ENCODE assay signal across 6 cellular contexts in the genomic region with DNA sequence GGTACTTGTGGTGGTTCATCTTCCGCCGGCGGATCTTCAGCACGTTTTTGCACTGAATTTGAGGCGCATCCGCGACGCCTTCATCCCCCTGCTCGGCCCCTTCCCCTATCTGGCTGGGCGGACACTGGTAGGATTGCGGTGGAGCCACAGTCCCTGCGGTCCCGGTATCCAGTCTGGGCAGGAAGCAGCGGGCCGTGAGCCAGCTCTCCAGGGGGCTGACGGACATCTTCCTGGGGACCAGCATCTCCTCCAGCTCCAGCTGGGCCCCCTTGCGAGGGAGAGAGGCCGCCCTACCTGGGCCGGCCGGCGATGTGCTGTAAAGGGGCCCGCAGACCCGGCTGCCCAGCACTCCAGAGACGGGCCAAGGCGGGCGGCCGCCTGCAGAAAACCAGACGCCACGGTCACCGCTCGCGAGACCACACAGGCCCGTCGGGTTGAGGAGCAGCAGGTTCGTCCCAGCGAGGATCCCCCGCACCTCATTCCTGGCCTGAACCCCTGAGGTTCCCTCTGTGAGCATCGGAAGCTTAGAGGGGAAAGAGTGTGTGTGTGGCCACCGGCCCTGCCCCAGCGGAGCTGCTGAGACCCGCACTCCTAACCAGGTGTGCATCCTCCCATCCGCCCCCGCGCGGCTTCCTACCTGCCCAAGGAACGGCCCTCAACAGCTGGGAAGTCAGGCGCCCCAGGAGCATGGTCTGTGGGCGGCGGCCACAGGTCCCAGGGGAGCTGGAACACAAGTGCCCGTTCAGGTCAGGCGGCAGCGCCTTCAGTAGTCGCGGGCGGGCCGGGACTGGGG. TPM values are rescaled to one million over a fixed set of nuclear protein-coding genes. Genes with fewer than 3 reads are reported as not detected.
DNase-seq lines count a peak whose midpoint lies in the region; ATAC-seq and TF ChIP-seq lines count a peak whose summit lies in the region.

No MANE protein-coding gene starts in this region.

- TF ChIP-seq EP300 in neural cell (conservative IDR thresholded peaks at IDR 0.05; ENCODE audit: poor library complexity, severe bottlenecking): no peak

- H3K27ac ChIP-seq in brain microvascular endothelial cell (peak overlapping the region; percentile 89), neural cell (ENCODE audit: low read length) (peak overlapping the region; percentile 83)

- H4K20me1 ChIP-seq in neural cell (ENCODE audit: insufficient read depth): no peaks in the 10 kb centered on the region

- intact Hi-C loops in Right ventricle myocardium inferior (cut with DNase I): no loop called here
- intact Hi-C loops in cardiac septum (cut with DNase I): loop anchor here (2.0 to 5.0 kb wide), 3 partner anchors 25 to 252 kb away; a partner anchor contains a TSS

- no peak for ATAC-seq in Right ventricle myocardium inferior

- H3K27me3 ChIP-seq in brain microvascular endothelial cell (replicated peaks) (no peaks in the 10 kb centered on the region), neural cell (ENCODE audit: insufficient read depth, low read depth, low read length) (no peaks in the 10 kb centered on the region)

- H3K9me3 ChIP-seq in neural cell (ENCODE audit: low read length): no peaks in the 10 kb centered on the region

- in situ Hi-C loops in brain microvascular endothelial cell (cut with HindIII; ENCODE audit: low pct_ligation_motif_present, low sequenced_read_pairs): no loop called here

- no peaks in the 10 kb centered on the region for H3K79me2 ChIP-seq in neural cell (replicated peaks; ENCODE audit: insufficient read depth, low read length)

- H3F3A ChIP-seq in neural cell (ENCODE audit: insufficient read depth, low read length, poor library complexity, severe bottlenecking): no peaks in the 10 kb centered on the region

- H3K36me3 ChIP-seq in brain microvascular endothelial cell (replicated peaks) (peaks cover 11% of the 10 kb centered on the region), neural cell (ENCODE audit: insufficient read depth, low read length) (no peaks in the 10 kb centered on the region)

- peak overlapping the region; percentile 39 for H3K4me2 ChIP-seq in neural cell (ENCODE audit: low read length)

- DNase-seq in Right ventricle myocardium inferior (ENCODE audit: missing footprints) (peak; percentile 63), cardiac septum (ENCODE audit: low spot score) (no peak), brain microvascular endothelial cell (no peak), NCI-H2107 treated with DMSO at 0.1 percent for 48 hours (lab: John Stamatoyannopoulos, UW; ENCODE audit: unreplicated experiment) (no peak), 8988T (no peak)

- H3K4me3 ChIP-seq in brain microvascular endothelial cell (ENCODE audit: low read depth, low read length): peak overlapping the region; percentile 89
- peak overlapping the region; percentile 98 for H3K4me3 ChIP-seq in neural cell (ENCODE audit: low read length)

- no peaks in the 10 kb centered on the region for H3K9me2 ChIP-seq in neural cell (ENCODE audit: insufficient read depth, low read length)

- TF ChIP-seq RAD21 in neural cell (conservative IDR thresholded peaks at IDR 0.05): no peak

- peak overlapping the region; percentile 51 for H2AFZ ChIP-seq in neural cell (ENCODE audit: low read depth, low read length)

- TF ChIP-seq CTCF in brain microvascular endothelial cell (IDR thresholded peaks at IDR 0.05; ENCODE audit: low read depth, low read length, missing control alignments) (no peak), neural cell (IDR thresholded peaks at IDR 0.05; ENCODE audit: poor library complexity, severe bottlenecking) (no peak)

- peak overlapping the region; percentile 91 for H3K9ac ChIP-seq in neural cell (ENCODE audit: low read length)

TF ChIP-seq in neural cell, 6 proteins besides CTCF, POLR2A, EP300 and RAD21:
- TF ChIP-seq, protein P1, sequence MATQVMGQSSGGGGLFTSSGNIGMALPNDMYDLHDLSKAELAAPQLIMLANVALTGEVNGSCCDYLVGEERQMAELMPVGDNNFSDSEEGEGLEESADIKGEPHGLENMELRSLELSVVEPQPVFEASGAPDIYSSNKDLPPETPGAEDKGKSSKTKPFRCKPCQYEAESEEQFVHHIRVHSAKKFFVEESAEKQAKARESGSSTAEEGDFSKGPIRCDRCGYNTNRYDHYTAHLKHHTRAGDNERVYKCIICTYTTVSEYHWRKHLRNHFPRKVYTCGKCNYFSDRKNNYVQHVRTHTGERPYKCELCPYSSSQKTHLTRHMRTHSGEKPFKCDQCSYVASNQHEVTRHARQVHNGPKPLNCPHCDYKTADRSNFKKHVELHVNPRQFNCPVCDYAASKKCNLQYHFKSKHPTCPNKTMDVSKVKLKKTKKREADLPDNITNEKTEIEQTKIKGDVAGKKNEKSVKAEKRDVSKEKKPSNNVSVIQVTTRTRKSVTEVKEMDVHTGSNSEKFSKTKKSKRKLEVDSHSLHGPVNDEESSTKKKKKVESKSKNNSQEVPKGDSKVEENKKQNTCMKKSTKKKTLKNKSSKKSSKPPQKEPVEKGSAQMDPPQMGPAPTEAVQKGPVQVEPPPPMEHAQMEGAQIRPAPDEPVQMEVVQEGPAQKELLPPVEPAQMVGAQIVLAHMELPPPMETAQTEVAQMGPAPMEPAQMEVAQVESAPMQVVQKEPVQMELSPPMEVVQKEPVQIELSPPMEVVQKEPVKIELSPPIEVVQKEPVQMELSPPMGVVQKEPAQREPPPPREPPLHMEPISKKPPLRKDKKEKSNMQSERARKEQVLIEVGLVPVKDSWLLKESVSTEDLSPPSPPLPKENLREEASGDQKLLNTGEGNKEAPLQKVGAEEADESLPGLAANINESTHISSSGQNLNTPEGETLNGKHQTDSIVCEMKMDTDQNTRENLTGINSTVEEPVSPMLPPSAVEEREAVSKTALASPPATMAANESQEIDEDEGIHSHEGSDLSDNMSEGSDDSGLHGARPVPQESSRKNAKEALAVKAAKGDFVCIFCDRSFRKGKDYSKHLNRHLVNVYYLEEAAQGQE (IDR thresholded peaks at IDR 0.05; ENCODE audit: borderline replicate concordance): no peak
- TF ChIP-seq SMC3 (conservative IDR thresholded peaks at IDR 0.05; ENCODE audit: poor library complexity): no peak
- TF ChIP-seq EZH2 (IDR thresholded peaks at IDR 0.05; ENCODE audit: borderline replicate concordance, insufficient read depth, low read length, poor library complexity, severe bottlenecking): no peak
- no peak for TF ChIP-seq TAF1 (IDR thresholded peaks at IDR 0.05; ENCODE audit: low read depth)
- no peak for TF ChIP-seq MXI1 (conservative IDR thresholded peaks at IDR 0.05; ENCODE audit: poor library complexity, severe bottlenecking)
- no peak for TF ChIP-seq POLR2AphosphoS5 (IDR thresholded peaks at IDR 0.05)
TF ChIP-seq in neural cell: peak in this region for 0.

RNA-seq across cellular contexts. Expression of a gene that starts 0.7 kb away (rescaled TPM):
- total RNA-seq in Right ventricle myocardium inferior (265 TPM), cardiac septum (174 TPM)
- 104 and 119 TPM in 2 replicates for polyA plus RNA-seq in neural cell
- 29.9 and 31.1 TPM in 2 replicates for polyA minus RNA-seq in neural cell

RNA-seq across cellular contexts. Expression of a gene that starts 15.9 kb away (rescaled TPM):
- total RNA-seq in Right ventricle myocardium inferior: 21.8 TPM
- 30.5 TPM for total RNA-seq in cardiac septum
- 0.92 and 1.7 TPM in 2 replicates for polyA plus RNA-seq in neural cell
- not detected in 2 replicates for polyA minus RNA-seq in neural cell

RNA-seq across cellular contexts. Expression of a gene that starts 24.9 kb away (rescaled TPM):
- 49.4 TPM for total RNA-seq in Right ventricle myocardium inferior
- total RNA-seq in cardiac septum: 78.6 TPM
- 696 and 734 TPM in 2 replicates for polyA plus RNA-seq in neural cell
- polyA minus RNA-seq in neural cell: 227 and 231 TPM in 2 replicates

RNA-seq across cellular contexts. Expression of a gene that starts 25.0 kb away (rescaled TPM):
- total RNA-seq in Right ventricle myocardium inferior: 119 TPM
- total RNA-seq in cardiac septum: 96.2 TPM
- 100 and 102 TPM in 2 replicates for polyA plus RNA-seq in neural cell
- polyA minus RNA-seq in neural cell: 76.4 and 91.8 TPM in 2 replicates

RNA-seq across cellular contexts. Expression of a gene that starts 32.8 kb away (rescaled TPM):
- total RNA-seq in Right ventricle myocardium inferior (140 TPM), cardiac septum (127 TPM)
- polyA plus RNA-seq in neural cell: 168 and 204 TPM in 2 replicates
- polyA minus RNA-seq in neural cell: 57.1 and 64.8 TPM in 2 replicates
